1 cellular context compared by ENCODE assay signal in genomic region chr17:75978938-75979704, GRCh38.
TF ChIP-seq lines count a peak whose summit lies in the region.

Gene ACOX1, minus strand, starts transcription at chr17:75979166. Its CDS starts 93 bp downstream, at chr17:75979073.
Gene TEN1, plus strand, starts transcription at chr17:75979240. Its CDS starts 6,953 bp downstream, at chr17:75986193.

TF ChIP-seq in HepG2, 621 proteins besides CTCF, POLR2A, EP300 and RAD21 (continued from another document and continues in another):
- no peak for TF ChIP-seq FUBP1 (CRISPR knock-in tag; IDR thresholded peaks at IDR 0.05; ENCODE audit: borderline replicate concordance)
- peak; percentile 89 for TF ChIP-seq NFATC3 (CRISPR knock-in tag; IDR thresholded peaks at IDR 0.05)
- no peak; the same call in 1 of the 2 replicates for TF ChIP-seq RBAK (CRISPR knock-in tag; IDR thresholded peaks at IDR 0.05)
- peak; percentile 36; the same call in 1 of the 2 replicates for TF ChIP-seq STAG1 (CRISPR knock-in tag; IDR thresholded peaks at IDR 0.05)
- no peak for TF ChIP-seq ZNF235 (CRISPR knock-in tag; IDR thresholded peaks at IDR 0.05; ENCODE audit: borderline replicate concordance)
- TF ChIP-seq ISL2 (CRISPR knock-in tag; IDR thresholded peaks at IDR 0.05): peak; percentile 81
- TF ChIP-seq ATF4 (CRISPR knock-in tag; IDR thresholded peaks at IDR 0.05): peak in 1 of 2 experiments; percentile 87; a peak in 2 of 4 replicates
- no peak for TF ChIP-seq NFIB (CRISPR knock-in tag; IDR thresholded peaks at IDR 0.05; ENCODE audit: borderline replicate concordance)
- 0 out of 2 replicates have a peak, but pooled peaks have one; percentile 16 for TF ChIP-seq ZNF720 (CRISPR knock-in tag; IDR thresholded peaks at IDR 0.05)
- peak; percentile 67; the same call in 1 of the 2 replicates for TF ChIP-seq NKX3-1 (CRISPR knock-in tag; IDR thresholded peaks at IDR 0.05)
- peak; percentile 99 for TF ChIP-seq ELF1 (CRISPR knock-in tag; IDR thresholded peaks at IDR 0.05)
- peak; percentile 88 for TF ChIP-seq KLF6 (CRISPR knock-in tag; IDR thresholded peaks at IDR 0.05)
- peak; percentile 63; the same call in 1 of the 2 replicates for TF ChIP-seq ZBTB37 (CRISPR knock-in tag; IDR thresholded peaks at IDR 0.05)
- no peak for TF ChIP-seq CCAR2 (optimal IDR thresholded peaks at IDR 0.05; ENCODE audit: low read depth, low read length)
- peak; percentile 37 for TF ChIP-seq ZBTB34 (CRISPR knock-in tag; IDR thresholded peaks at IDR 0.05)
- peak; percentile 81; the same call in 1 of the 2 replicates for TF ChIP-seq AHDC1 (CRISPR knock-in tag; IDR thresholded peaks at IDR 0.05; ENCODE audit: borderline replicate concordance)
- peak; percentile 85; the same call in 1 of the 2 replicates for TF ChIP-seq MXD4 (CRISPR knock-in tag; IDR thresholded peaks at IDR 0.05)
- peak; percentile 66 for TF ChIP-seq NCOA2 (CRISPR knock-in tag; IDR thresholded peaks at IDR 0.05)
- no peak for TF ChIP-seq FOXM1 (CRISPR knock-in tag; IDR thresholded peaks at IDR 0.05)
- TF ChIP-seq ZNF30 (CRISPR knock-in tag; IDR thresholded peaks at IDR 0.05): no peak
- no peak; the same call in 1 of the 2 replicates for TF ChIP-seq ZMYM3 (CRISPR knock-in tag; IDR thresholded peaks at IDR 0.05)
- TF ChIP-seq CBX1 (IDR thresholded peaks at IDR 0.05; ENCODE audit: low read depth): peak; percentile 87
- peak; percentile 44; the same call in 1 of the 2 replicates for TF ChIP-seq MNT (IDR thresholded peaks at IDR 0.05)
- 0 out of 2 replicates have a peak, but pooled peaks have one; percentile 76 for TF ChIP-seq ZNF572 (CRISPR knock-in tag; IDR thresholded peaks at IDR 0.05)
- peak; percentile 27 for TF ChIP-seq MED13 (CRISPR knock-in tag; IDR thresholded peaks at IDR 0.05)
- TF ChIP-seq THAP7 (CRISPR knock-in tag; IDR thresholded peaks at IDR 0.05): peak; percentile 93; the same call in 1 of the 2 replicates
- 0 out of 2 replicates have a peak, but pooled peaks have one; percentile 26 for TF ChIP-seq DNMT3B (CRISPR knock-in tag; conservative IDR thresholded peaks at IDR 0.05)
- no peak for TF ChIP-seq ZSCAN22 (CRISPR knock-in tag; IDR thresholded peaks at IDR 0.05)
- TF ChIP-seq ZNF770 (CRISPR knock-in tag; IDR thresholded peaks at IDR 0.05): peak; percentile 74
- peak; percentile 93 for TF ChIP-seq HIVEP1 (CRISPR knock-in tag; IDR thresholded peaks at IDR 0.05)
- TF ChIP-seq ZFP41 (CRISPR knock-in tag; IDR thresholded peaks at IDR 0.05; ENCODE audit: borderline replicate concordance): no peak
- peak; percentile 89 for TF ChIP-seq ERF (CRISPR knock-in tag; IDR thresholded peaks at IDR 0.05)
- TF ChIP-seq RARA (CRISPR knock-in tag; IDR thresholded peaks at IDR 0.05): peak; percentile 70
- TF ChIP-seq ZZZ3 (CRISPR knock-in tag; IDR thresholded peaks at IDR 0.05; ENCODE audit: borderline replicate concordance): peak; percentile 59
- TF ChIP-seq MED1 (CRISPR knock-in tag; IDR thresholded peaks at IDR 0.05): peak; percentile 74
- TF ChIP-seq ZNF280B (CRISPR knock-in tag; IDR thresholded peaks at IDR 0.05; ENCODE audit: borderline replicate concordance): 0 out of 2 replicates have a peak, but pooled peaks have one; percentile 20
- TF ChIP-seq ZFP1 (CRISPR knock-in tag; IDR thresholded peaks at IDR 0.05): peak; percentile 16; the same call in 1 of the 2 replicates
- 0 out of 2 replicates have a peak, but pooled peaks have one; percentile 13 for TF ChIP-seq PAF1 (CRISPR knock-in tag; IDR thresholded peaks at IDR 0.05)
- TF ChIP-seq ZBTB7B (CRISPR knock-in tag; IDR thresholded peaks at IDR 0.05): peak; percentile 89
- peak; percentile 77 for TF ChIP-seq HES4 (CRISPR knock-in tag; IDR thresholded peaks at IDR 0.05; ENCODE audit: borderline replicate concordance)
- peak; percentile 88 for TF ChIP-seq RFXANK (CRISPR knock-in tag; IDR thresholded peaks at IDR 0.05)
- no peak; the same call in 1 of the 2 replicates for TF ChIP-seq CSRNP2 (CRISPR knock-in tag; conservative IDR thresholded peaks at IDR 0.05; ENCODE audit: low read depth)
- TF ChIP-seq ELF3 (CRISPR knock-in tag; IDR thresholded peaks at IDR 0.05): peak; percentile 98
- no peak for TF ChIP-seq ZNF766 (CRISPR knock-in tag; IDR thresholded peaks at IDR 0.05; ENCODE audit: borderline replicate concordance)
